ENCODE assay signal across 8 cellular contexts in genomic region chr18:9137168-9138066, GRCh38. TPM values are rescaled to one million over a fixed set of nuclear protein-coding genes. Genes with fewer than 3 reads are reported as not detected.
DNase-seq lines count a peak whose midpoint lies in the region; ATAC-seq and TF ChIP-seq lines count a peak whose summit lies in the region.

No MANE protein-coding gene starts in this region.

- H3K27me3 Mint-ChIP-seq in activated naive CD4-positive, alpha-beta T cell treated with anti-CD3 and anti-CD28 coated beads for 36 hours (ENCODE audit: low read depth) = no peaks in the 10 kb centered on the region

- peaks cover 64% of the 10 kb centered on the region for H3K4me1 Mint-ChIP-seq in activated naive CD4-positive, alpha-beta T cell treated with anti-CD3 and anti-CD28 coated beads for 36 hours (ENCODE audit: low read depth)

- WGBS in gastroesophageal sphincter (ENCODE audit: low coverage in 1 of 2), 2 donors = 1 to 4% methylated on average over 8 to 14 of the region's 95 CpGs
- WGBS in thymus = under 1% methylated on average over 95 of the region's 95 CpGs

- peak overlapping the region; percentile 95 for H3K27ac Mint-ChIP-seq in activated naive CD4-positive, alpha-beta T cell treated with anti-CD3 and anti-CD28 coated beads for 36 hours

- H3K36me3 Mint-ChIP-seq in activated naive CD4-positive, alpha-beta T cell treated with anti-CD3 and anti-CD28 coated beads for 36 hours (ENCODE audit: low read depth) = peaks cover 17% of the 10 kb centered on the region

- peak overlapping the region; percentile 96 for H3K4me3 Mint-ChIP-seq in activated naive CD4-positive, alpha-beta T cell treated with anti-CD3 and anti-CD28 coated beads for 36 hours

- peaks cover 15 to 77% (median 30%) of the 10 kb centered on the region in 3 donors for H3K4me1 ChIP-seq in gastroesophageal sphincter
- H3K4me1 ChIP-seq in thymus (ENCODE audit: control insufficient read depth, insufficient read depth, low read length) = peaks cover 9% of the 10 kb centered on the region

- TF ChIP-seq EP300 in gastroesophageal sphincter (IDR thresholded peaks at IDR 0.05) = no peak

- CTCF ChIA-PET in activated naive CD4-positive, alpha-beta T cell treated with anti-CD3 and anti-CD28 coated beads for 36 hours (lab: Charles Lee) = interaction anchor here (0.6 to 8.8 kb wide), 5 partner anchors 20 to 472 kb away, joined by 3 to 63 read pairs (median 5); partner anchors contain the start of gene NDUFV2

- no peaks in the 10 kb centered on the region for H3K9me3 Mint-ChIP-seq in activated naive CD4-positive, alpha-beta T cell treated with anti-CD3 and anti-CD28 coated beads for 36 hours

- peak; percentile 36 for ATAC-seq in GM21737 (IDR thresholded peaks at IDR 0.05; ENCODE audit: unreplicated experiment)
- peak; percentile 63 for ATAC-seq in gastroesophageal sphincter
- ATAC-seq in omental fat pad (ENCODE audit: low FRiP score) = peak; percentile 58

- TF ChIP-seq CTCF in gastroesophageal sphincter (IDR thresholded peaks at IDR 0.05) = no peak
- TF ChIP-seq CTCF in omental fat pad (IDR thresholded peaks at IDR 0.05) = no peak

- H3K36me3 ChIP-seq in gastroesophageal sphincter (peaks cover 0 to 10% of the 10 kb centered on the region in 2 donors), thymus (ENCODE audit: control insufficient read depth, insufficient read depth) (no peaks in the 10 kb centered on the region)

- intact Hi-C loops in activated naive CD4-positive, alpha-beta T cell treated with anti-CD3 and anti-CD28 coated beads for 36 hours (cut with micrococcal nuclease) = loop anchor here (2.0 to 5.0 kb wide), 3 partner anchors 433 to 775 kb away; partner anchors contain the start of genes MTCL1 and PPP4R1

- H3K27me3 ChIP-seq in gastroesophageal sphincter = no peaks in the 10 kb centered on the region
- no peaks in the 10 kb centered on the region for H3K27me3 ChIP-seq in thymus (ENCODE audit: control insufficient read depth, insufficient read depth)

- TF ChIP-seq POLR2A in gastroesophageal sphincter (IDR thresholded peaks at IDR 0.05) = peak; percentile 18 to 24

- H3K4me3 ChIP-seq in gastroesophageal sphincter = peak overlapping the region; percentile 73 to 99
- H3K4me3 ChIP-seq in thymus (ENCODE audit: low read length) = peak overlapping the region; percentile 94

- DNase-seq in EL (peak; percentile 80), KG1 (lab: John Stamatoyannopoulos, UW) (peak; percentile 75), SHP77 (lab: John Stamatoyannopoulos, UW) (peak; percentile 39 to 61), omental fat pad (ENCODE audit: low spot score) (no peak)
- peak; percentile 63 for DNase-seq in activated naive CD4-positive, alpha-beta T cell treated with anti-CD3 and anti-CD28 coated beads for 36 hours

- H3K27ac ChIP-seq in gastroesophageal sphincter (peak overlapping the region; percentile 95 to 100 (median 98)), thymus (ENCODE audit: low read depth) (peak overlapping the region; percentile 100)

- H3K9me3 ChIP-seq in gastroesophageal sphincter (no peaks in the 10 kb centered on the region), thymus (ENCODE audit: control insufficient read depth) (no peaks in the 10 kb centered on the region)

RNA-seq across cellular contexts. Expression of gene ANKRD12, which starts 0.8 kb away (rescaled TPM):
- 10 to 100 TPM; 37.5 to 40.0 TPM for total RNA-seq in activated naive CD4-positive, alpha-beta T cell treated with anti-CD3 and anti-CD28 coated beads for 36 hours
- 100 to 1,000 TPM in 3 of 4 donors, 10 to 100 TPM in 1; 84.7 to 137 (median 122) TPM for total RNA-seq in gastroesophageal sphincter
- 10 to 100 TPM; 45.6 to 58.6 (median 47.4) TPM for total RNA-seq in omental fat pad
- 13.0 TPM for polyA plus RNA-seq in thymus

RNA-seq across cellular contexts. Expression of gene NDUFV2, which starts 34.9 kb away (rescaled TPM):
- total RNA-seq in activated naive CD4-positive, alpha-beta T cell treated with anti-CD3 and anti-CD28 coated beads for 36 hours = 100 to 1,000 TPM; 290 to 303 TPM
- total RNA-seq in gastroesophageal sphincter (100 to 1,000 TPM; 136 to 230 (median 176) TPM), omental fat pad (10 to 100 TPM; 86.1 to 92.1 (median 88.8) TPM)
- polyA plus RNA-seq in thymus = 212 TPM
